ENCODE assay signal across 10 cellular contexts in the genomic region with DNA sequence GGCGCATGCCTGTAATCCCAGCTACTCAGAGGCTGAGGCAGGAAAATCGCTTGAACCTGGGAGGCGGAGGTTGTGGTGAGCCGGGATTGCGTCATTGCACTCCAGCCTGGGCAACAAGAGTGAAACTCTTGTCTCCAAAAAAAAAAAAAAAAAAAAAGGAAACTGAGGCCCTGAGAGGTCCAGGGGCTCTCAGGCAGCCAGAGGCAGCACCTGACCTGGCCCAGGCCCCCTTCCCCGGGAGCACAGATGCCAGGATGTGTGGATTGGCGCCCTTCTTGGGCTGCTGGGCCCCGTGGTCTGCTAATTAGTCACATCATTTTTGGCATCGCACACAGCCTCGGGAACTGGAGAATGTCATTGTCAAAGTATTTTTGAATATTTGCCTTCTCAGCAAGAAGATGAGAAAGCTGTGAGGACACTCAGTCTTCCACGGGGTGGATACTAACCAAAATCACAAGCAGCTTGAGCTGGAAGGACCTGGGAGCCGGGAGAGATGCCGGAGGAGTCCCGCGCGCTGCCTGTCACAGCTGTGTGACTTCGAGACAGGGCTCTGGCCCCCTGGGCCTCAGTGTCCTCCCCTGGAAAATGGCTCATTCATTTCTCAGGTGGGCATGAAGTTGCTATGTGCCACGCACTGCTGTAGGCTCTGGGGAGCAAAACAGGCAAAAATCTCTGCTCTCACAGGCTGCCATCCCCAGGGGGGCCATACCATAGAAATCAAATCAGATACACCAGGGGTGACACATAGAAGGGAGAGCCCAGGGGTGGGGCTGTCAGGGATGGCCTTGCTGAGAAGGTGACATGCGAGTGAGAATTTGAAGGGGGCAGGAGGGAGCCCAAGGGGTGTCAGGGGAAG. TPM values are rescaled to one million over a fixed set of nuclear protein-coding genes. Genes with fewer than 3 reads are reported as not detected.
DNase-seq lines count a peak whose midpoint lies in the region; FAIRE-seq and TF ChIP-seq lines count a peak whose summit lies in the region.
"Had no signal": no experiment of that assay in that cellular context is flagged by ENCODE, and none has a peak within 500 bp of the region (broad histone marks: within the 10 kb centered on the region; RNA-seq: fewer than 3 reads in every experiment).

No MANE protein-coding gene starts in this region.

- intact Hi-C loops in kidney (cut with DNase I), result no loop called here

- in situ Hi-C loops in brain microvascular endothelial cell (cut with HindIII; ENCODE audit: low pct_ligation_motif_present, low sequenced_read_pairs), result no loop called here

- H3K36me3 ChIP-seq in brain microvascular endothelial cell (replicated peaks) (no peaks in the 10 kb centered on the region), kidney (ENCODE audit: control insufficient read depth in 1 of 2, insufficient read depth in 2 of 2, low read length in 2 of 2) (no peaks in the 10 kb centered on the region)

- TF ChIP-seq CTCF in HFFc6 (IDR thresholded peaks at IDR 0.05) (no peak), brain microvascular endothelial cell (IDR thresholded peaks at IDR 0.05; ENCODE audit: low read depth, low read length, missing control alignments) (no peak), GM20000 (IDR thresholded peaks at IDR 0.05; ENCODE audit: extremely low read depth, missing control alignments) (no peak), kidney (IDR thresholded peaks at IDR 0.05; ENCODE audit: borderline replicate concordance, extremely low read depth, insufficient read depth) (no peak)

- no peaks in the 10 kb centered on the region for H3K36me3 Mint-ChIP-seq in HFFc6 (ENCODE audit: low read depth)

- no peak for FAIRE-seq in frontal cortex (lab: Jason Lieb, UNC)
- FAIRE-seq in kidney (lab: Jason Lieb, UNC), result no peak

- no peak overlapping the region for H3K27ac ChIP-seq in brain microvascular endothelial cell
- H3K27ac ChIP-seq in kidney (ENCODE audit: low read depth in 2 of 2, low read length in 2 of 2), result no peak overlapping the region

- H3K27ac Mint-ChIP-seq in HFFc6, result peak overlapping the region; percentile 96
- H3K27ac Mint-ChIP-seq: CD4-positive, alpha-beta T cell had no signal

- DNase-seq in A172 (ENCODE audit: low spot score), result peak; percentile 43
- DNase-seq in HFFc6, result peak; percentile 86
- peak; percentile 43 for DNase-seq in brain microvascular endothelial cell
- peak; percentile 65 for DNase-seq in kidney tubule cell (ENCODE audit: low spot score)
- no peak for DNase-seq in GM20000 (ENCODE audit: low spot score)
- DNase-seq in frontal cortex (ENCODE audit: low spot score in 2 of 2), result no peak
- DNase-seq in kidney, result no peak
- no peak for DNase-seq in DMS153 treated with DMSO at 0.1 percent for 48 hours (lab: John Stamatoyannopoulos, UW; ENCODE audit: unreplicated experiment)
- DNase-seq: CD4-positive, alpha-beta T cell; dermis blood vessel endothelial cell had no signal

- H3K27me3 Mint-ChIP-seq in HFFc6 (ENCODE audit: insufficient read depth), result peaks cover 3% of the 10 kb centered on the region; the same call in 1 of the 2 replicates
- H3K27me3 Mint-ChIP-seq: CD4-positive, alpha-beta T cell had no signal

- no peak overlapping the region for H3K9ac ChIP-seq in kidney (ENCODE audit: low read length in 2 of 2)

- H3K9me3 ChIP-seq in kidney (ENCODE audit: control insufficient read depth in 1 of 2, low read length in 2 of 2), result no peaks in the 10 kb centered on the region

- peak overlapping the region; percentile 15 for H3K4me3 ChIP-seq in brain microvascular endothelial cell (ENCODE audit: low read depth, low read length)
- H3K4me3 ChIP-seq in kidney (ENCODE audit: low read length in 2 of 2), result no peak overlapping the region

- no peaks in the 10 kb centered on the region for H3K9me3 Mint-ChIP-seq in HFFc6
- H3K9me3 Mint-ChIP-seq: CD4-positive, alpha-beta T cell had no signal

- H3K4me1 ChIP-seq in kidney (ENCODE audit: control insufficient read depth in 1 of 2, insufficient read depth in 1 of 2, low read depth in 1 of 2, low read length in 2 of 2), result no peaks in the 10 kb centered on the region

- H3K4me3 Mint-ChIP-seq in HFFc6, result peak overlapping the region; percentile 83
- H3K4me3 Mint-ChIP-seq: CD4-positive, alpha-beta T cell had no signal

- peaks cover 22% of the 10 kb centered on the region for H3K4me1 Mint-ChIP-seq in HFFc6 (ENCODE audit: low read depth)

- no peaks in the 10 kb centered on the region for H3K27me3 ChIP-seq in brain microvascular endothelial cell (replicated peaks)

RNA-seq across cellular contexts. Expression of a gene that starts 12.5 kb away (rescaled TPM):
- 11.1 and 11.4 TPM in 2 replicates for total RNA-seq in A172 (2014; rRNA removed; shearing (Covaris generic))
- total RNA-seq in HFFc6 (2021; fragmentation: NEBNext Ultra II Directional; extraction: Animal tissue kit (Norgen Biotek cat#: 25700)), result 10 to 100 TPM; 24.5 to 27.6 (median 25.1) TPM
- 7.3 TPM for total RNA-seq in frontal cortex
- total RNA-seq in kidney, result 17.9 TPM
- polyA plus RNA-seq in kidney (ENCODE audit: insufficient read depth, low read depth, low replicate concordance), result 4.9 TPM

Comparison
In these comparisons a context has a peak if more than half of its experiments do, and no peak if none do; other contexts are left out.
1. DNase-seq: peak in A172 (single experiment), HFFc6 (single experiment), brain microvascular endothelial cell (single experiment) and kidney tubule cell (single experiment); none in GM20000 (single experiment), frontal cortex (0 of 2), kidney (single experiment) and DMS153 treated with DMSO at 0.1 percent for 48 hours (single experiment).